Comparison of ENCODE assay signal across 8 cellular contexts in the genomic region with DNA sequence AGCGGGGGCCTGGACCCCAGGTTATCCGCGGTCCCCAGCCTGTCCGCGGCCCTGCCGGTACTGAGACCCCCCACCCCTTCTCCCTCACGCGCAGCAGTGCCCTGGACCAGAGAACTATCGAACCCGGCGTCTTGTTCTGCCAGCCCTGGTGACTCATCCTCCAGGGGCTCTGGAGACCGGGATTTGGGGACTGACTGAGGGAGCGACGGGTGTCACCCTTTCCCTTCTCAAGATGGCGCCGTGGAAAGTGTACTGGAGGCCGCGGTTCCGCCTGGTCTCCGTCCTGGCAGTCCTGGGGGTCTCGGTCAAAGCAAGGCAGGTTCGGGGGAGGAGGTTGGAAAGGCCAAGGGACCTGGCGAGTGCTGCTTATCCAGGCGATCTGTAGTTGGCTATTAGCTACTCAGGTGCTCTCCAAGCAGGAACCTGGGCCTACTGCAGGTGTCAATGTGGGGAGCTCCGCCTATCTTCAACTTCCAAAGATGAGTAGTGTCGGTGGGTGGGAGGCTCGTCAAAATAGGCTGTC. TPM values are rescaled to one million over a fixed set of nuclear protein-coding genes. Genes with fewer than 3 reads are reported as not detected.
DNase-seq lines count a peak whose midpoint lies in the region; FAIRE-seq and TF ChIP-seq lines count a peak whose summit lies in the region.

No MANE protein-coding gene starts in this region.

- H3K9ac ChIP-seq in MM.1S (ENCODE audit: low read length) = peak overlapping the region; percentile 96

- no peaks in the 10 kb centered on the region for H3K9me2 ChIP-seq in MM.1S (replicated peaks; ENCODE audit: insufficient read depth, low read length)

- peak overlapping the region; percentile 74 for H2AFZ ChIP-seq in MM.1S (ENCODE audit: low read length)

- H3K27me3 ChIP-seq in H7 (ENCODE audit: control insufficient read depth, insufficient read depth, low read length) (no peaks in the 10 kb centered on the region), MM.1S (replicated peaks; ENCODE audit: insufficient read depth, low read length) (no peaks in the 10 kb centered on the region), WERI-Rb-1 (ENCODE audit: insufficient read depth, low read depth, severe bottlenecking) (no peaks in the 10 kb centered on the region), bronchial epithelial cell (ENCODE audit: control insufficient read depth, insufficient read depth, low read length) (no peaks in the 10 kb centered on the region)

- H3K4me3 ChIP-seq in H7 (ENCODE audit: insufficient read depth, low read depth, low read length) (peak overlapping the region; percentile 96), MM.1S (ENCODE audit: low read length) (peak overlapping the region; percentile 95), WERI-Rb-1 (ENCODE audit: low read depth, low read length) (peak overlapping the region; percentile 91), bronchial epithelial cell (ENCODE audit: low read depth, low read length) (peak overlapping the region; percentile 83)

- peak overlapping the region; percentile 85 for H3K4me2 ChIP-seq in MM.1S (ENCODE audit: low read depth, low read length)

- peaks cover 55% of the 10 kb centered on the region for H3K79me2 ChIP-seq in MM.1S (ENCODE audit: low read length)

- DNase-seq in ELF-1 (ENCODE audit: low read depth, low spot score) = peak; percentile 78
- peak; percentile 63 for DNase-seq in H7
- peak; percentile 65 for DNase-seq in MM.1S
- peak; percentile 49 for DNase-seq in WERI-Rb-1
- peak; percentile 67 for DNase-seq in bronchial epithelial cell (ENCODE audit: low read depth)
- peak; percentile 80 for DNase-seq in islet precursor cell
- DNase-seq in stimulated activated CD4-positive, alpha-beta T cell treated with anti-CD3 and anti-CD28 coated beads, Interleukin-15, amount 100 ng/mL, for 24 hours = peak; percentile 59
- no peak for DNase-seq in NCI-H446 treated with DMSO at 0.1 percent for 48 hours (lab: John Stamatoyannopoulos, UW)

- H3K9me3 ChIP-seq in MM.1S (replicated peaks; ENCODE audit: insufficient read depth, low read length) (no peaks in the 10 kb centered on the region), WERI-Rb-1 (ENCODE audit: severe bottlenecking) (no peaks in the 10 kb centered on the region)

- H3F3A ChIP-seq in MM.1S (ENCODE audit: insufficient read depth, low read length) = peaks cover 16% of the 10 kb centered on the region

- peaks cover 17% of the 10 kb centered on the region; the same call in 1 of the 2 replicates for H4K20me1 ChIP-seq in MM.1S (ENCODE audit: insufficient read depth, low read length)

- TF ChIP-seq CTCF in MM.1S (IDR thresholded peaks at IDR 0.05; ENCODE audit: low read length) (no peak), WERI-Rb-1 (IDR thresholded peaks at IDR 0.05; ENCODE audit: low read depth, low read length) (no peak), bronchial epithelial cell (IDR thresholded peaks at IDR 0.05; ENCODE audit: insufficient read depth, low read length, severe bottlenecking) (no peak)

- peaks cover 10% of the 10 kb centered on the region for H3K36me3 ChIP-seq in H7 (replicated peaks; ENCODE audit: control insufficient read depth, insufficient read depth, low read length)
- H3K36me3 ChIP-seq in MM.1S (replicated peaks; ENCODE audit: insufficient read depth, low read length) = no peaks in the 10 kb centered on the region; the same call in 1 of the 2 replicates
- peaks cover 25% of the 10 kb centered on the region for H3K36me3 ChIP-seq in WERI-Rb-1
- peaks cover 2% of the 10 kb centered on the region for H3K36me3 ChIP-seq in bronchial epithelial cell (ENCODE audit: control insufficient read depth, insufficient read depth, low read length)

- FAIRE-seq in bronchial epithelial cell (lab: Jason Lieb, UNC) = no peak

- H3K27ac ChIP-seq in MM.1S (ENCODE audit: low read length) (peak overlapping the region; percentile 94), WERI-Rb-1 (peak overlapping the region; percentile 89)

- peaks cover 17% of the 10 kb centered on the region for H3K4me1 ChIP-seq in MM.1S (ENCODE audit: low read length)

RNA-seq across cellular contexts. Expression of a gene that starts 0.7 kb away (rescaled TPM):
- 34.4 and 60.0 TPM in 2 replicates for total RNA-seq in H7 (2014; rRNA removed; shearing (Covaris generic))
- 43.7 and 68.7 TPM in 2 replicates for total RNA-seq in bronchial epithelial cell

RNA-seq across cellular contexts. Expression of a gene that starts 13.6 kb away (rescaled TPM):
- total RNA-seq in H7 (2014; rRNA removed; shearing (Covaris generic)) = 0.17 and 0.22 TPM in 2 replicates
- 0.13 and 0.26 TPM in 2 replicates for total RNA-seq in bronchial epithelial cell
